ENCODE assay signal across 10 cellular contexts in genomic region chr6:167733740-167734661, GRCh38.
DNase-seq lines count a peak whose midpoint lies in the region; ATAC-seq and TF ChIP-seq lines count a peak whose summit lies in the region.
"Had no signal": no experiment of that assay in that cellular context is flagged by ENCODE, and none has a peak within 500 bp of the region (broad histone marks: within the 10 kb centered on the region; RNA-seq: fewer than 3 reads in every experiment).

No MANE protein-coding gene starts in this region.

- in situ Hi-C loops in mammary epithelial cell (cut with MboI; ENCODE audit: low sequenced_read_pairs in 2 of 2) = no loop called here

- no peaks in the 10 kb centered on the region for H3K4me1 ChIP-seq in mammary epithelial cell (ENCODE audit: insufficient read depth, low read length)
- peaks cover 9 to 23% (median 9%) of the 10 kb centered on the region in 3 donors for H3K4me1 ChIP-seq in esophagus squamous epithelium
- no peaks in the 10 kb centered on the region for H3K4me1 ChIP-seq in aorta (ENCODE audit: control insufficient read depth in 1 of 2, insufficient read depth in 2 of 2, low read length in 2 of 2)

- H3K27me3 ChIP-seq in mammary epithelial cell (ENCODE audit: insufficient read depth, low read length) (no peaks in the 10 kb centered on the region), esophagus squamous epithelium (peaks cover 0 to 7% (median 0%) of the 10 kb centered on the region in 4 donors), aorta (ENCODE audit: control insufficient read depth in 1 of 2, insufficient read depth in 2 of 2, low read length in 1 of 2) (no peaks in the 10 kb centered on the region)
- H3K27me3 ChIP-seq: tibial nerve had no signal

- no peak overlapping the region for H3K27ac ChIP-seq in mammary epithelial cell (ENCODE audit: insufficient read depth, low read depth, low read length)
- peak overlapping the region; percentile 25 to 54 (median 34) for H3K27ac ChIP-seq in esophagus squamous epithelium
- H3K27ac ChIP-seq in aorta (ENCODE audit: low read depth in 1 of 2, low read length in 2 of 2) = no peak overlapping the region

- peak; percentile 72 for DNase-seq in MCF 10A (ENCODE audit: unreplicated experiment)
- no peak for DNase-seq in mammary epithelial cell
- DNase-seq in esophagus squamous epithelium (lab: John Stamatoyannopoulos, UW) = no peak
- peak; percentile 42 for DNase-seq in midbrain (lab: John Stamatoyannopoulos, UW)
- DNase-seq in aorta = no peak
- DNase-seq in stimulated activated CD4-positive, alpha-beta T cell treated with anti-CD3 and anti-CD28 coated beads, Interleukin-2, amount 100 ng/mL, for 48 hours = no peak
- no peak for DNase-seq in HEK293T (ENCODE audit: extremely low spot score)

- H3K4me3 ChIP-seq in mammary epithelial cell (replicated peaks in 1 of 3; ENCODE audit: insufficient read depth in 1 of 3, low read depth in 2 of 3, low read length in 3 of 3) = no peak overlapping the region
- no peak overlapping the region for H3K4me3 ChIP-seq in esophagus squamous epithelium
- no peak overlapping the region for H3K4me3 ChIP-seq in aorta (ENCODE audit: low read length in 2 of 2)
- H3K4me3 ChIP-seq: tibial nerve had no signal

- CTCF ChIA-PET in MCF 10A (lab: Yijun Ruan, JAX) (no interaction called here), mammary epithelial cell (lab: Charles Lee; ENCODE audit: low non-redundant PET) (no interaction called here), HEK293T (lab: Yijun Ruan, JAX) (no interaction called here)

- ATAC-seq in aorta (ENCODE audit: low FRiP score) (peak; percentile 82), HG03095 (IDR thresholded peaks at IDR 0.05; ENCODE audit: unreplicated experiment) (no peak)

- POLR2A ChIA-PET in MCF 10A (lab: Yijun Ruan, JAX) = no interaction called here
- POLR2A ChIA-PET in HEK293T (lab: Yijun Ruan, JAX) = no interaction called here

- 14% methylated on average over 16 of the region's 16 CpGs for WGBS in mammary epithelial cell (ENCODE audit: low coverage, missing lambda C conversion rate)
- 15 to 17% methylated on average over 9 to 11 of the region's 16 CpGs for WGBS in esophagus squamous epithelium, 2 donors
- 36 to 38% methylated on average over 16 of the region's 16 CpGs for WGBS in aorta, 2 donors

- H3K36me3 ChIP-seq in mammary epithelial cell (ENCODE audit: insufficient read depth, low read length) = no peaks in the 10 kb centered on the region
- no peaks in the 10 kb centered on the region for H3K36me3 ChIP-seq in esophagus squamous epithelium
- H3K36me3 ChIP-seq in aorta (ENCODE audit: control insufficient read depth in 1 of 2, insufficient read depth in 2 of 2, low read length in 1 of 2) = no peaks in the 10 kb centered on the region
- H3K36me3 ChIP-seq: tibial nerve had no signal

- no peak for TF ChIP-seq CTCF in MCF 10A (IDR thresholded peaks at IDR 0.05; ENCODE audit: unreplicated experiment)
- TF ChIP-seq CTCF in mammary epithelial cell (conservative IDR thresholded peaks at IDR 0.05 in 1 of 2, IDR thresholded peaks at IDR 0.05 in 1 of 2; ENCODE audit: extremely low read depth in 1 of 2, insufficient read depth in 1 of 2, low read depth in 1 of 2, low read length in 2 of 2) = no peak
- no peak for TF ChIP-seq CTCF in esophagus squamous epithelium (IDR thresholded peaks at IDR 0.05)

- no peaks in the 10 kb centered on the region for H4K20me1 ChIP-seq in mammary epithelial cell (ENCODE audit: insufficient read depth, low read length)

- no peaks in the 10 kb centered on the region for H3K79me2 ChIP-seq in mammary epithelial cell (ENCODE audit: insufficient read depth, low read length)

- H3K9ac ChIP-seq in mammary epithelial cell (ENCODE audit: insufficient read depth, low read length) = no peak overlapping the region

- H2AFZ ChIP-seq in mammary epithelial cell (ENCODE audit: low read depth, low read length) = no peak overlapping the region

- TF ChIP-seq POLR2A in esophagus squamous epithelium (IDR thresholded peaks at IDR 0.05) = no peak

- H3K4me1 Mint-ChIP-seq in MCF 10A (ENCODE audit: insufficient read depth, unreplicated experiment) = peaks cover 8% of the 10 kb centered on the region

- H3K4me3 Mint-ChIP-seq in MCF 10A (ENCODE audit: unreplicated experiment) = no peak overlapping the region
- H3K4me3 Mint-ChIP-seq: dendritic cell treated with granulocyte-macrophage colony-stimulating factor and Interleukin-4, amounts not matched to agents 40 ng/mL and 50 ng/mL, for 4 days had no signal

- H3K27ac Mint-ChIP-seq in MCF 10A (ENCODE audit: low read depth, unreplicated experiment) = no peak overlapping the region
- H3K27ac Mint-ChIP-seq: dendritic cell treated with granulocyte-macrophage colony-stimulating factor and Interleukin-4, amounts not matched to agents 40 ng/mL and 50 ng/mL, for 4 days had no signal

- BruUV-seq in MCF 10A (replicated peaks; lab: Mats Ljungman, UMichigan) (no TSS peak), mammary epithelial cell (replicated peaks; lab: Mats Ljungman, UMichigan) (no TSS peak)

- H3K27me3 Mint-ChIP-seq in MCF 10A (ENCODE audit: insufficient read depth, unreplicated experiment) = peaks cover 69% of the 10 kb centered on the region
- H3K27me3 Mint-ChIP-seq: dendritic cell treated with granulocyte-macrophage colony-stimulating factor and Interleukin-4, amounts not matched to agents 40 ng/mL and 50 ng/mL, for 4 days had no signal

- peaks cover 4% of the 10 kb centered on the region for H3K36me3 Mint-ChIP-seq in MCF 10A (ENCODE audit: insufficient read depth, unreplicated experiment)

- intact Hi-C loops in MCF 10A (cut with micrococcal nuclease) = no loop called here
- intact Hi-C loops in mammary epithelial cell (cut with micrococcal nuclease) = no loop called here
- intact Hi-C loops in esophagus squamous epithelium (cut with DNase I) = no loop called here
- intact Hi-C loops in aorta (cut with DNase I) = no loop called here

- dilution Hi-C loops in mammary epithelial cell (cut with HindIII; ENCODE audit: low sequenced_read_pairs) = no loop called here

- H3K9me3 ChIP-seq in mammary epithelial cell (replicated peaks; ENCODE audit: insufficient read depth, low read length) (peaks cover 22% of the 10 kb centered on the region), esophagus squamous epithelium (no peaks in the 10 kb centered on the region), aorta (ENCODE audit: control insufficient read depth, low read length) (no peaks in the 10 kb centered on the region)
- H3K9me3 ChIP-seq: tibial nerve had no signal

- H3K4me2 ChIP-seq in mammary epithelial cell (ENCODE audit: insufficient read depth, low read depth, low read length) = no peak overlapping the region

- peaks cover 6% of the 10 kb centered on the region for H3K9me3 Mint-ChIP-seq in MCF 10A (ENCODE audit: unreplicated experiment)
- H3K9me3 Mint-ChIP-seq: dendritic cell treated with granulocyte-macrophage colony-stimulating factor and Interleukin-4, amounts not matched to agents 40 ng/mL and 50 ng/mL, for 4 days had no signal

TF ChIP-seq in HEK293T, 16 proteins besides CTCF, POLR2A, EP300 and RAD21:
- no peak for TF ChIP-seq FOXA1 (IDR thresholded peaks at IDR 0.05)
- no peak for TF ChIP-seq PKNOX1 (IDR thresholded peaks at IDR 0.05)
- TF ChIP-seq SP1 (IDR thresholded peaks at IDR 0.05) = no peak
- TF ChIP-seq FOXK2 (IDR thresholded peaks at IDR 0.05) = no peak
- TF ChIP-seq TARDBP (IDR thresholded peaks at IDR 0.05) = no peak
- TF ChIP-seq BHLHE40 (IDR thresholded peaks at IDR 0.05; ENCODE audit: borderline replicate concordance) = no peak
- TF ChIP-seq L3MBTL2 (conservative IDR thresholded peaks at IDR 0.05) = no peak
- no peak for TF ChIP-seq FOXM1 (IDR thresholded peaks at IDR 0.05; ENCODE audit: borderline replicate concordance)
- TF ChIP-seq LEF1 (IDR thresholded peaks at IDR 0.05; ENCODE audit: borderline replicate concordance) = no peak
- no peak for TF ChIP-seq HDGF (IDR thresholded peaks at IDR 0.05; ENCODE audit: borderline replicate concordance)
- no peak for TF ChIP-seq CTBP1 (IDR thresholded peaks at IDR 0.05; ENCODE audit: borderline replicate concordance)
- TF ChIP-seq NFRKB (IDR thresholded peaks at IDR 0.05) = no peak
- no peak for TF ChIP-seq ZNF384 (IDR thresholded peaks at IDR 0.05)
- no peak for TF ChIP-seq ARNT (IDR thresholded peaks at IDR 0.05)

Comparison
In these comparisons a context has a peak if more than half of its experiments do, and no peak if none do; other contexts are left out.
1. DNase-seq: peak in MCF 10A (single experiment) and midbrain (single experiment); none in mammary epithelial cell (single experiment), esophagus squamous epithelium (single experiment), aorta (0 of 2), stimulated activated CD4-positive, alpha-beta T cell treated with anti-CD3 and anti-CD28 coated beads, Interleukin-2, amount 100 ng/mL, for 48 hours (0 of 2) and HEK293T (single experiment).
2. H3K27ac ChIP-seq: peak in esophagus squamous epithelium (4 of 4); none in mammary epithelial cell (single experiment) and aorta (0 of 2).